In genomic region chr2:172710584-172711024, GRCh38 we compare ENCODE assay signal across 8 cellular contexts. TPM values are rescaled to one million over a fixed set of nuclear protein-coding genes. Genes with fewer than 3 reads are reported as not detected.
DNase-seq lines count a peak whose midpoint lies in the region; ATAC-seq, FAIRE-seq and TF ChIP-seq lines count a peak whose summit lies in the region.

No MANE protein-coding gene starts in this region.

- H3K9ac ChIP-seq in kidney (ENCODE audit: low read length in 2 of 2) = no peak overlapping the region

- H3K27me3 ChIP-seq in brain microvascular endothelial cell (replicated peaks) = no peaks in the 10 kb centered on the region

- in situ Hi-C loops in brain microvascular endothelial cell (cut with HindIII; ENCODE audit: low pct_ligation_motif_present, low sequenced_read_pairs) = no loop called here

- peak; percentile 84 for TF ChIP-seq CTCF in LNCaP clone FGC (IDR thresholded peaks at IDR 0.05; ENCODE audit: control insufficient read depth, extremely low read depth, insufficient read depth)
- TF ChIP-seq CTCF in brain microvascular endothelial cell (IDR thresholded peaks at IDR 0.05; ENCODE audit: low read depth, low read length, missing control alignments) = peak; percentile 74
- TF ChIP-seq CTCF in kidney (IDR thresholded peaks at IDR 0.05; ENCODE audit: borderline replicate concordance, extremely low read depth, insufficient read depth) = peak; percentile 49

- no peak for FAIRE-seq in kidney (lab: Jason Lieb, UNC)

- H3K9me3 ChIP-seq in kidney (ENCODE audit: control insufficient read depth in 1 of 2, low read length in 2 of 2) = peaks cover 0 to 3% of the 10 kb centered on the region in 2 donors

- H3K36me3 ChIP-seq in brain microvascular endothelial cell (replicated peaks) (no peaks in the 10 kb centered on the region), kidney (ENCODE audit: control insufficient read depth in 1 of 2, insufficient read depth in 2 of 2, low read length in 2 of 2) (no peaks in the 10 kb centered on the region)

- no peaks in the 10 kb centered on the region for H3K4me1 ChIP-seq in kidney (ENCODE audit: control insufficient read depth in 1 of 2, insufficient read depth in 1 of 2, low read depth in 1 of 2, low read length in 2 of 2)

- DNase-seq in DMS 273 (lab: John Stamatoyannopoulos, UW; ENCODE audit: unreplicated experiment) (peak; percentile 70), DMS 273 treated with DMSO at 0.1 percent for 48 hours (lab: John Stamatoyannopoulos, UW) (no peak), LNCaP clone FGC (ENCODE audit: low read depth) (no peak), RPMI8226 (peak; percentile 30), brain microvascular endothelial cell (peak; percentile 73), kidney (no peak), stromal cell of bone marrow (ENCODE audit: low read depth) (peak; percentile 89)

- ATAC-seq in GM19328 (IDR thresholded peaks at IDR 0.05; ENCODE audit: unreplicated experiment) = no peak

- H3K27ac ChIP-seq in brain microvascular endothelial cell = no peak overlapping the region
- H3K27ac ChIP-seq in kidney (ENCODE audit: low read depth in 2 of 2, low read length in 2 of 2) = no peak overlapping the region

- intact Hi-C loops in kidney (cut with DNase I) = no loop called here

- H3K4me3 ChIP-seq in LNCaP clone FGC (ENCODE audit: low read depth, low read length) (no peak overlapping the region), brain microvascular endothelial cell (ENCODE audit: low read depth, low read length) (no peak overlapping the region), kidney (ENCODE audit: low read length in 2 of 2) (no peak overlapping the region)

RNA-seq across cellular contexts. Expression of gene RAPGEF4, which starts 25.0 kb away (rescaled TPM):
- total RNA-seq in kidney = 13.6 TPM
- polyA plus RNA-seq in kidney (ENCODE audit: insufficient read depth, low read depth, low replicate concordance) = 3.8 TPM

Comparison
In these comparisons a context has a peak if more than half of its experiments do, and no peak if none do; other contexts are left out.
1. DNase-seq: peak in DMS 273 (single experiment), RPMI8226 (single experiment), brain microvascular endothelial cell (single experiment) and stromal cell of bone marrow (single experiment); none in DMS 273 treated with DMSO at 0.1 percent for 48 hours (single experiment), LNCaP clone FGC (single experiment) and kidney (single experiment).
2. Peak in every context shown above with its lines, with median percentiles within 50 percentile points of each other: CTCF ChIP-seq.